Comparison of ENCODE assay signal across 10 cellular contexts in genomic region chr7:105003875-105004510, GRCh38. TPM values are rescaled to one million over a fixed set of nuclear protein-coding genes. Genes with fewer than 3 reads are reported as not detected.
A peak's percentile ranks its signal among the peaks of the same experiment; 100 is the strongest.
DNase-seq lines count a peak whose midpoint lies in the region; ATAC-seq and TF ChIP-seq lines count a peak whose summit lies in the region.
"Had no signal": no experiment of that assay in that cellular context is flagged by ENCODE, and none has a peak within 500 bp of the region (broad histone marks: within the 10 kb centered on the region; RNA-seq: fewer than 3 reads in every experiment).

No MANE protein-coding gene starts in this region.

- H3K9me3 ChIP-seq in mucosa of descending colon = no peaks in the 10 kb centered on the region

- H3K27ac ChIP-seq in urinary bladder (ENCODE audit: low read depth) = peak overlapping the region; percentile 23
- H3K27ac ChIP-seq: HL-60 had no signal

- ATAC-seq in central memory CD8-positive, alpha-beta T cell (replicated peaks; ENCODE audit: extremely low read depth, poor library complexity, severe bottlenecking) = no peak
- peak; percentile 29 for ATAC-seq in mucosa of descending colon
- ATAC-seq in GM19395 (IDR thresholded peaks at IDR 0.05; ENCODE audit: unreplicated experiment) = no peak

- no peak for DNase-seq in activated naive CD4-positive, alpha-beta T cell treated with anti-CD3 and anti-CD28 coated beads, Interleukin-2, amount 10 ng/mL, durations not matched to agents 7 days and 5 days
- DNase-seq in activated naive CD4-positive, alpha-beta T cell (lab: John Stamatoyannopoulos, UW) = no peak
- DNase-seq in central memory CD8-positive, alpha-beta T cell (ENCODE audit: low spot score in 2 of 2) = no peak
- DNase-seq in mucosa of descending colon (no peak), CD1c-positive myeloid dendritic cell (ENCODE audit: extremely low spot score) (no peak)
- DNase-seq in NK-92 treated with Interleukin-12 subunit alpha and Interleukin-12 subunit beta, amount 100 ng/mL, for 24 hours (lab: John Stamatoyannopoulos, UW) = no peak
- DNase-seq: stimulated activated CD4-positive, alpha-beta T cell treated with anti-CD3 and anti-CD28 coated beads, Interleukin-12 subunit alpha, Interleukin-12 subunit beta, amount 100 ng/mL, for 4 hours had no signal

- intact Hi-C loops in mucosa of descending colon (cut with DNase I, micrococcal nuclease) = no loop called here

- peak overlapping the region; percentile 40 for H3K27ac Mint-ChIP-seq in activated naive CD4-positive, alpha-beta T cell treated with anti-CD3 and anti-CD28 coated beads, Interleukin-2, amount 10 ng/mL, durations not matched to agents 7 days and 5 days
- peak overlapping the region; percentile 67 for H3K27ac Mint-ChIP-seq in central memory CD8-positive, alpha-beta T cell (ENCODE audit: low read depth)

- H3K27me3 Mint-ChIP-seq in activated naive CD4-positive, alpha-beta T cell treated with anti-CD3 and anti-CD28 coated beads, Interleukin-2, amount 10 ng/mL, durations not matched to agents 7 days and 5 days = no peaks in the 10 kb centered on the region
- no peaks in the 10 kb centered on the region for H3K27me3 Mint-ChIP-seq in central memory CD8-positive, alpha-beta T cell

- TF ChIP-seq CTCF in mucosa of descending colon (IDR thresholded peaks at IDR 0.05) = no peak

- H3K4me1 Mint-ChIP-seq in activated naive CD4-positive, alpha-beta T cell treated with anti-CD3 and anti-CD28 coated beads, Interleukin-2, amount 10 ng/mL, durations not matched to agents 7 days and 5 days = peaks cover 85% of the 10 kb centered on the region
- peaks cover 76% of the 10 kb centered on the region for H3K4me1 Mint-ChIP-seq in central memory CD8-positive, alpha-beta T cell

- H3K4me3 ChIP-seq in mucosa of descending colon (no peak overlapping the region), urinary bladder (ENCODE audit: low read depth, low read length) (no peak overlapping the region)

- H3K4me1 ChIP-seq in mucosa of descending colon (ENCODE audit: low read depth) (peaks cover 74% of the 10 kb centered on the region), urinary bladder (ENCODE audit: insufficient read depth) (peaks cover 3% of the 10 kb centered on the region)

- H3K4me3 Mint-ChIP-seq in activated naive CD4-positive, alpha-beta T cell treated with anti-CD3 and anti-CD28 coated beads, Interleukin-2, amount 10 ng/mL, durations not matched to agents 7 days and 5 days = no peak overlapping the region
- H3K4me3 Mint-ChIP-seq in central memory CD8-positive, alpha-beta T cell = peak overlapping the region; percentile 43

- CTCF ChIA-PET in activated naive CD4-positive, alpha-beta T cell treated with anti-CD3 and anti-CD28 coated beads, Interleukin-2, amount 10 ng/mL, durations not matched to agents 7 days and 5 days (lab: Charles Lee) = interaction anchor here (14.5 kb wide), 1 partner anchor 21 kb away, joined by 154 read pairs; no protein-coding TSS in a partner anchor

- WGBS in urinary bladder = 72% methylated on average over 1 of the region's 1 CpG

- H3K9me3 Mint-ChIP-seq in activated naive CD4-positive, alpha-beta T cell treated with anti-CD3 and anti-CD28 coated beads, Interleukin-2, amount 10 ng/mL, durations not matched to agents 7 days and 5 days = no peaks in the 10 kb centered on the region
- H3K9me3 Mint-ChIP-seq in central memory CD8-positive, alpha-beta T cell = no peaks in the 10 kb centered on the region

- H3K36me3 Mint-ChIP-seq in activated naive CD4-positive, alpha-beta T cell treated with anti-CD3 and anti-CD28 coated beads, Interleukin-2, amount 10 ng/mL, durations not matched to agents 7 days and 5 days = peaks cover 50% of the 10 kb centered on the region
- peaks cover 19% of the 10 kb centered on the region for H3K36me3 Mint-ChIP-seq in central memory CD8-positive, alpha-beta T cell (ENCODE audit: insufficient read depth)

- H3K36me3 ChIP-seq in mucosa of descending colon (ENCODE audit: low read depth) = no peaks in the 10 kb centered on the region
- no peaks in the 10 kb centered on the region for H3K36me3 ChIP-seq in urinary bladder (ENCODE audit: insufficient read depth)

RNA-seq across cellular contexts. Expression of gene KMT2E, which starts 10.0 kb away (rescaled TPM):
- total RNA-seq in mucosa of descending colon (100 to 1,000 TPM; 115 to 135 (median 132) TPM), urinary bladder (198 TPM)
- 43.1 TPM for polyA plus RNA-seq in urinary bladder
